ENCODE assay signal across 1 cellular context in the genomic region with DNA sequence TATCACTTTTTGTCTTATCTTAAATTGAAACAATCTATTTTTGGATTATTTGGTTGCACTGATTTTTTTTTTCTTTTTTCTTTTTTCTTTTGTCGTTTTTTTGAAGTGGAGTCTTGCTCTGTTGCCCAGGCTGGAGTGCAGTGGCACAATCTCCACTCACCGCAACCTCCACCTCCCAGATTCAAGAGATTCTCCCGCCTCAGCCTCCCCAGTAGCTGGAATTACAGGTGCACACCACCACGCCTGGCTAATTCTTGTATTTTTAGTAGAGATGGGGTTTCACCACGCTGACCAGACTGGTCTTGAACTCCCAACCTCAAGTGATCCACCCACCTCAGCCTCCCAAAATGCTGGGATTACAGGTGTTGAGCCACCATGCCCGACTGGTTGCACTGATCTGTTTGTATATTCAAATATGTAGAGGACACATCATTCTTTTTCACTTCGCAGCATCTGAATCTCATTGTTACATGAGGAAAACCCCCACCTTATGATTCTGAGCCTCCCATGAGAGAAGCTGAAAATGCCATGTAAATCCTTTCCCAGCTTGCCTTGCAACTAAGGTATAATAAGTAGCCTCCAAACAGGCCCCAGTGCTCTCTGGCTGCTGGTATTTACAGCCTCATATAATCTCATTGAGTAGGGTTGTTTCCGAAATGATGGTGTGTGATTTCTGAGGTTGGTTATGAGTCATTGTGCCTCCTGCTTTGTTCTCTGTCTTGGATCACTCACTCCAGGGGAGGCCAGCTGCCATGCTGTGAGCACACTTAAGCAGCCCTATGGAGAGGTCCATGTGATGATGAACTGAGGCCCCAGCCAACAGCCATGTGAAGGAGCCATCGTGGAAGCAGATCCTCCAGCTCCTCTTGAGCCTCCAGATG.
TF ChIP-seq lines count a peak whose summit lies in the region.

No MANE protein-coding gene starts in this region.

TF ChIP-seq in IMR-90, 13 proteins besides CTCF, POLR2A, EP300 and RAD21 (continued from another document):
- TF ChIP-seq, protein P1, sequence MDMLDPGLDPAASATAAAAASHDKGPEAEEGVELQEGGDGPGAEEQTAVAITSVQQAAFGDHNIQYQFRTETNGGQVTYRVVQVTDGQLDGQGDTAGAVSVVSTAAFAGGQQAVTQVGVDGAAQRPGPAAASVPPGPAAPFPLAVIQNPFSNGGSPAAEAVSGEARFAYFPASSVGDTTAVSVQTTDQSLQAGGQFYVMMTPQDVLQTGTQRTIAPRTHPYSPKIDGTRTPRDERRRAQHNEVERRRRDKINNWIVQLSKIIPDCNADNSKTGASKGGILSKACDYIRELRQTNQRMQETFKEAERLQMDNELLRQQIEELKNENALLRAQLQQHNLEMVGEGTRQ (IDR thresholded peaks at IDR 0.05; ENCODE audit: low read depth, low read length), result no peak
- no peak for TF ChIP-seq CHD1 (IDR thresholded peaks at IDR 0.05; ENCODE audit: low read depth, low read length)
- TF ChIP-seq RCOR1 (IDR thresholded peaks at IDR 0.05; ENCODE audit: insufficient replicate concordance, low read length), result no peak
- no peak for TF ChIP-seq BHLHE40 (IDR thresholded peaks at IDR 0.05; ENCODE audit: low read depth, low read length)
- peak; percentile 37; the same call in 1 of the 2 replicates for TF ChIP-seq FOS (IDR thresholded peaks at IDR 0.05; ENCODE audit: low read depth, low read length)
- TF ChIP-seq, protein P2, sequence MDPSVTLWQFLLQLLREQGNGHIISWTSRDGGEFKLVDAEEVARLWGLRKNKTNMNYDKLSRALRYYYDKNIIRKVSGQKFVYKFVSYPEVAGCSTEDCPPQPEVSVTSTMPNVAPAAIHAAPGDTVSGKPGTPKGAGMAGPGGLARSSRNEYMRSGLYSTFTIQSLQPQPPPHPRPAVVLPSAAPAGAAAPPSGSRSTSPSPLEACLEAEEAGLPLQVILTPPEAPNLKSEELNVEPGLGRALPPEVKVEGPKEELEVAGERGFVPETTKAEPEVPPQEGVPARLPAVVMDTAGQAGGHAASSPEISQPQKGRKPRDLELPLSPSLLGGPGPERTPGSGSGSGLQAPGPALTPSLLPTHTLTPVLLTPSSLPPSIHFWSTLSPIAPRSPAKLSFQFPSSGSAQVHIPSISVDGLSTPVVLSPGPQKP (IDR thresholded peaks at IDR 0.05; ENCODE audit: borderline replicate concordance, low read depth, low read length), result no peak
TF ChIP-seq in IMR-90: peak in this region for 2.
